ENCODE assay signal across 9 cellular contexts in genomic region chr10:58414270-58415041, GRCh38. TPM values are rescaled to one million over a fixed set of nuclear protein-coding genes. Genes with fewer than 3 reads are reported as not detected.
DNase-seq lines count a peak whose midpoint lies in the region; ATAC-seq, FAIRE-seq and TF ChIP-seq lines count a peak whose summit lies in the region.
"Had no signal": no experiment of that assay in that cellular context is flagged by ENCODE, and none has a peak within 500 bp of the region (broad histone marks: within the 10 kb centered on the region; RNA-seq: fewer than 3 reads in every experiment).

No MANE protein-coding gene starts in this region.

- no peak overlapping the region for H2BK15ac ChIP-seq in H9 (ENCODE audit: low read depth, low read length)

- peak; percentile 56 for ATAC-seq in foreskin keratinocyte
- no peak for ATAC-seq in GM21515 (IDR thresholded peaks at IDR 0.05; ENCODE audit: unreplicated experiment)
- no peak for ATAC-seq in GM19467 (IDR thresholded peaks at IDR 0.05; ENCODE audit: unreplicated experiment)

- no peak overlapping the region for H2BK120ac ChIP-seq in H9 (ENCODE audit: low read depth, low read length, poor library complexity, severe bottlenecking)

- no peaks in the 10 kb centered on the region for H3K79me2 ChIP-seq in H9 (ENCODE audit: insufficient read depth, low read length)

- DNase-seq in H9 (no peak), RWPE1 (ENCODE audit: low spot score) (peak; percentile 46), foreskin keratinocyte (peak in 1 of 2 donors; percentile 67), small intestine (peak; percentile 37), NCI-H1105 (lab: John Stamatoyannopoulos, UW) (no peak), lower leg skin (ENCODE audit: low spot score in 2 of 2) (no peak)
- DNase-seq: activated B cell treated with CpG ODN at 0.5 μM for 24 hours had no signal

- H4K5ac ChIP-seq in H9 (ENCODE audit: insufficient read length, low read depth, low read length) = no peak overlapping the region

- H3K36me3 ChIP-seq in small intestine (ENCODE audit: control insufficient read depth in 2 of 2, insufficient read depth in 2 of 2, low read length in 2 of 2) = no peaks in the 10 kb centered on the region

- H3K4me1 Mint-ChIP-seq in H9 = peaks cover 12 to 21% of the 10 kb centered on the region in 2 experiments
- H3K4me1 Mint-ChIP-seq: activated B cell treated with CpG ODN at 0.5 μM for 24 hours had no signal

- no peak overlapping the region for H2BK12ac ChIP-seq in H9 (ENCODE audit: insufficient read length, low read depth, low read length)

- POLR2A ChIA-PET in RWPE1 (lab: Yijun Ruan, JAX; ENCODE audit: low non-redundant PET) = no interaction called here

- no peaks in the 10 kb centered on the region for H3K79me1 ChIP-seq in H9 (ENCODE audit: insufficient read depth, low read depth, low read length, poor library complexity, severe bottlenecking)

- H3T11ph ChIP-seq in H9 (ENCODE audit: low read length) = no peak overlapping the region

- no peak overlapping the region for H3K4me3 Mint-ChIP-seq in H9
- H3K4me3 Mint-ChIP-seq: activated B cell treated with CpG ODN at 0.5 μM for 24 hours had no signal

- H3K27me3 ChIP-seq in H9 (ENCODE audit: insufficient read depth, low read length) = no peaks in the 10 kb centered on the region
- no peaks in the 10 kb centered on the region for H3K27me3 ChIP-seq in foreskin keratinocyte
- H3K27me3 ChIP-seq in small intestine (ENCODE audit: control insufficient read depth in 2 of 2, insufficient read depth in 2 of 2, low read length in 2 of 2) = no peaks in the 10 kb centered on the region

- H3K9me3 ChIP-seq in H9 (ENCODE audit: control insufficient read depth, low read depth, low read length) = no peaks in the 10 kb centered on the region
- H3K9me3 ChIP-seq in small intestine (ENCODE audit: control insufficient read depth, low read depth) = no peaks in the 10 kb centered on the region

- WGBS in H9 (ENCODE audit: extremely low coverage, insufficient read length, low lambda C conversion rate) = no CpG with 5 or more reads among the region's 5 CpGs
- 27 to 45% (median 39%) methylated on average over 5 of the region's 5 CpGs for WGBS in small intestine, 3 donors
- 44 to 50% methylated on average over 5 of the region's 5 CpGs for WGBS in lower leg skin, 2 donors

- H2AFZ ChIP-seq in H9 (ENCODE audit: low read length) = no peak overlapping the region

- peaks cover 1% of the 10 kb centered on the region; the same call in 1 of the 2 replicates for H3K27me3 Mint-ChIP-seq in H9 (ENCODE audit: low read depth)

- peaks cover 2 to 3% of the 10 kb centered on the region in 2 experiments; a peak in 2 of 5 replicates for H3K9me3 Mint-ChIP-seq in H9
- H3K9me3 Mint-ChIP-seq: activated B cell treated with CpG ODN at 0.5 μM for 24 hours had no signal

- no peaks in the 10 kb centered on the region for H3K36me3 Mint-ChIP-seq in H9 (ENCODE audit: insufficient read depth in 1 of 3, low read depth in 3 of 3)

- H4K20me1 ChIP-seq in H9 (ENCODE audit: control insufficient read depth, insufficient read depth, insufficient read length) = no peaks in the 10 kb centered on the region

- H3K4me3 ChIP-seq in small intestine (ENCODE audit: low read depth in 1 of 2, low read length in 2 of 2) (no peak overlapping the region), lower leg skin (ENCODE audit: low read depth, poor library complexity, severe bottlenecking) (no peak overlapping the region)

- 0 out of 7 replicates have a peak overlapping the region, but pooled peaks of 1 of the 3 experiments have one; percentile 29 for H3K27ac Mint-ChIP-seq in H9
- H3K27ac Mint-ChIP-seq: activated B cell treated with CpG ODN at 0.5 μM for 24 hours had no signal

- H3K23me2 ChIP-seq in H9 (ENCODE audit: insufficient read length, low read depth, low read length, poor library complexity, severe bottlenecking) = no peaks in the 10 kb centered on the region

- no peak overlapping the region for H3K23ac ChIP-seq in H9 (ENCODE audit: insufficient read length, low read depth, low read length)

- no peak overlapping the region for H2BK5ac ChIP-seq in H9 (ENCODE audit: insufficient read length, low read length)

- TF ChIP-seq CTCF in H9 (conservative IDR thresholded peaks at IDR 0.05) (peak; percentile 57; the same call in 2 of the 3 replicates), RWPE1 (conservative IDR thresholded peaks at IDR 0.05; ENCODE audit: low read depth) (0 out of 2 replicates have a peak, but pooled peaks have one; percentile 15), foreskin keratinocyte (conservative IDR thresholded peaks at IDR 0.05) (peak; percentile 74), lower leg skin (IDR thresholded peaks at IDR 0.05) (no peak)

- H3K4me1 ChIP-seq in H9 (ENCODE audit: insufficient read depth, low read length) (no peaks in the 10 kb centered on the region; the same call in 1 of the 2 replicates), foreskin keratinocyte (peaks cover 7% of the 10 kb centered on the region), small intestine (ENCODE audit: control insufficient read depth in 2 of 2, insufficient read depth in 1 of 2, low read depth in 1 of 2, low read length in 1 of 2) (no peaks in the 10 kb centered on the region)

- H3K4me2 ChIP-seq in H9 (ENCODE audit: insufficient read depth, insufficient read length, low read length) = no peak overlapping the region

- H3K27ac ChIP-seq in H9 (ENCODE audit: insufficient read length, low read depth, low read length) (no peak overlapping the region), RWPE1 (no peak overlapping the region), foreskin keratinocyte (no peak overlapping the region), small intestine (ENCODE audit: low read depth in 1 of 2, low read length in 1 of 2) (no peak overlapping the region)

- CTCF ChIA-PET in RWPE1 (lab: Yijun Ruan, JAX) = interaction anchor here (0.6 to 2.8 kb wide), 10 partner anchors 8 to 307 kb away, joined by 3 to 10 read pairs (median 4); no protein-coding TSS in a partner anchor

- H4K8ac ChIP-seq in H9 (replicated peaks; ENCODE audit: insufficient read length, low read depth, low read length) = no peak overlapping the region

- H3K4ac ChIP-seq in H9 (ENCODE audit: low read depth, low read length) = no peak overlapping the region

- no peak for FAIRE-seq in small intestine (lab: Jason Lieb, UNC)

- intact Hi-C loops in lower leg skin (cut with DNase I; ENCODE audit: low total_unique reads) = no loop called here

- no peak overlapping the region for H4K91ac ChIP-seq in H9 (ENCODE audit: insufficient read length, low read depth, low read length)

- H3K14ac ChIP-seq in H9 (ENCODE audit: insufficient read depth, low read length) = no peak overlapping the region

- H2BK20ac ChIP-seq in H9 (ENCODE audit: low read depth, low read length, poor library complexity, severe bottlenecking) = no peak overlapping the region

- no peak for TF ChIP-seq POLR2A in lower leg skin (IDR thresholded peaks at IDR 0.05)

- H3K9ac ChIP-seq in H9 (ENCODE audit: extremely low read depth, insufficient read length, low read length) = no peak overlapping the region

- no peak overlapping the region for H3K56ac ChIP-seq in H9 (ENCODE audit: insufficient read length, low read depth, low read length)

- H2AK5ac ChIP-seq in H9 (ENCODE audit: insufficient read length, low read length) = no peak overlapping the region

- no peak overlapping the region for H3K18ac ChIP-seq in H9 (ENCODE audit: insufficient read length, low read depth, low read length)

RNA-seq across cellular contexts. Expression of gene TFAM, which starts 29.2 kb away (rescaled TPM):
- 129 and 144 TPM in 2 replicates for total RNA-seq in H9 (2021)
- 34.9 and 51.5 TPM in 2 replicates for total RNA-seq in foreskin keratinocyte
- polyA plus RNA-seq in foreskin keratinocyte = 12.0 and 21.3 TPM in 2 replicates
- polyA plus RNA-seq in small intestine = 10 to 100 TPM; 14.1 to 23.2 (median 14.8) TPM
- total RNA-seq in lower leg skin = 10 to 100 TPM; 13.5 to 25.3 (median 14.7) TPM

Comparison
In these comparisons a context has a peak if more than half of its experiments do, and no peak if none do; other contexts are left out.
1. DNase-seq: peak in RWPE1 (single experiment) and small intestine (single experiment); none in H9 (single experiment), NCI-H1105 (single experiment) and lower leg skin (0 of 2).
2. CTCF ChIP-seq: peak in H9 (single experiment), RWPE1 (single experiment) and foreskin keratinocyte (single experiment); none in lower leg skin (0 of 3).